18 cellular contexts compared by ENCODE assay signal in the genomic region with DNA sequence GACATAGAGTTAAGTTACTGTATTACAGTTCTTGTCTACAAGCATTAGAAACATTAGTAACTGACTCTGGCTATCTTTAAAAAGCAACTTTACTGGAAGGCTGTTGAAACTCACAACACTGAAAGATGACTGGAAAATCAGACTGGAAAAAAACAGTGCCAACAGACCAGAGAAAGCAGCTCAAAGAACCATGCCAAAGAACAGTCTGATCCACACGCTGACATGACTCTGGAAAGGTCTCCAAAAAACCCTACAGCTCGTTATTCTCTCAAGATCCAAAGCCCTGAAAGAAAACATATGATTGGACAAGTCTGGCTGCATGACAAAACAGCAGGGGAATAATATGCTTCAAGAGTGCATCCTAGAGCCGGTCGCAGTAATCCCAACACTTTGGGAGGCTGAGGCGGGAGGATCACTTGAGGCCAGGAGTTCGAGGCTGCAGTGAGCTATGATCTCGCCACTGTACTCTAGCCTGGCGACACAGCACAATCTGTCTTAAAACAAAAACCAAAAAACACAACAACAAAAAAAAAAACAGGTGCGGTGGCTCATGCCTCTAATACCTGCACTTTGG. TPM values are rescaled to one million over a fixed set of nuclear protein-coding genes. Genes with fewer than 3 reads are reported as not detected.
A peak's percentile ranks its signal among the peaks of the same experiment; 100 is the strongest.
DNase-seq lines count a peak whose midpoint lies in the region; ATAC-seq and TF ChIP-seq lines count a peak whose summit lies in the region.
"Had no signal": no experiment of that assay in that cellular context is flagged by ENCODE, and none has a peak within 500 bp of the region (broad histone marks: within the 10 kb centered on the region; RNA-seq: fewer than 3 reads in every experiment).

No MANE protein-coding gene starts in this region.

- no peak overlapping the region for H3K27ac ChIP-seq in HEK293 (ENCODE audit: extremely low read depth, low read depth, low read length)
- H3K27ac ChIP-seq in gastrocnemius medialis, result peak overlapping the region; percentile 51 to 100 (median 95)
- H3K27ac ChIP-seq: BLaER1 treated with 17β-estradiol and CSF1 and Interleukin-3, amounts not matched to agents 10 nM and 100 nM had no signal

- H3K36me3 Mint-ChIP-seq in activated naive CD8-positive, alpha-beta T cell treated with anti-CD3 and anti-CD28 coated beads, Interleukin-2, amount 50 U/mL, for 24 hours (ENCODE audit: low read depth), result peaks cover 68% of the 10 kb centered on the region

- H3K4me3 Mint-ChIP-seq in activated naive CD8-positive, alpha-beta T cell treated with anti-CD3 and anti-CD28 coated beads, Interleukin-2, amount 50 U/mL, for 24 hours, result no peak overlapping the region
- H3K4me3 Mint-ChIP-seq: activated naive CD8-positive, alpha-beta T cell treated with anti-CD3 and anti-CD28 coated beads, Interleukin-2, amount 10 ng/mL, durations not matched to agents 7 days and 5 days; nephron progenitor cell had no signal

- in situ Hi-C loops in gastrocnemius medialis (cut with MboI; ENCODE audit: low sequenced_read_pairs in 4 of 4), result loop anchor here in 1 of 4 donors (25.0 kb wide), 1 partner anchor 419 kb away; a partner anchor contains a TSS

- no peaks in the 10 kb centered on the region for H3K27me3 Mint-ChIP-seq in activated naive CD8-positive, alpha-beta T cell treated with anti-CD3 and anti-CD28 coated beads, Interleukin-2, amount 50 U/mL, for 24 hours
- H3K27me3 Mint-ChIP-seq: activated naive CD8-positive, alpha-beta T cell treated with anti-CD3 and anti-CD28 coated beads, Interleukin-2, amount 10 ng/mL, durations not matched to agents 7 days and 5 days had no signal

- H3K4me1 ChIP-seq in HEK293 (ENCODE audit: control insufficient read depth, insufficient read depth, low read length), result peaks cover 16% of the 10 kb centered on the region
- peaks cover 54 to 75% of the 10 kb centered on the region in 2 donors for H3K4me1 ChIP-seq in gastrocnemius medialis

- intact Hi-C loops in Right ventricle myocardium superior (cut with DNase I), result no loop called here
- intact Hi-C loops in gastrocnemius medialis (cut with DNase I; ENCODE audit: low total_unique reads), result no loop called here

- H3K9me3 ChIP-seq in HEK293 (ENCODE audit: control insufficient read depth, insufficient read depth, low read depth, low read length), result no peaks in the 10 kb centered on the region
- no peaks in the 10 kb centered on the region for H3K9me3 ChIP-seq in gastrocnemius medialis
- H3K9me3 ChIP-seq: HAP-1, SK-N-SH had no signal

- no peak overlapping the region for H3K4me3 ChIP-seq in HEK293 (ENCODE audit: low read depth, low read length)
- H3K4me3 ChIP-seq in gastrocnemius medialis, result no peak overlapping the region
- H3K4me3 ChIP-seq: BLaER1 treated with 17β-estradiol and CSF1 and Interleukin-3, amounts not matched to agents 10 nM and 100 nM; HAP-1; skin epidermis had no signal

- no peaks in the 10 kb centered on the region for H3K9me3 Mint-ChIP-seq in activated naive CD8-positive, alpha-beta T cell treated with anti-CD3 and anti-CD28 coated beads, Interleukin-2, amount 50 U/mL, for 24 hours
- H3K9me3 Mint-ChIP-seq: activated naive CD8-positive, alpha-beta T cell treated with anti-CD3 and anti-CD28 coated beads, Interleukin-2, amount 10 ng/mL, durations not matched to agents 7 days and 5 days had no signal

- H3K27ac Mint-ChIP-seq in activated naive CD8-positive, alpha-beta T cell treated with anti-CD3 and anti-CD28 coated beads, Interleukin-2, amount 50 U/mL, for 24 hours, result peak overlapping the region; percentile 58
- H3K27ac Mint-ChIP-seq: activated naive CD8-positive, alpha-beta T cell treated with anti-CD3 and anti-CD28 coated beads, Interleukin-2, amount 10 ng/mL, durations not matched to agents 7 days and 5 days; nephron progenitor cell had no signal

- H3K4me1 Mint-ChIP-seq in activated naive CD8-positive, alpha-beta T cell treated with anti-CD3 and anti-CD28 coated beads, Interleukin-2, amount 50 U/mL, for 24 hours, result peaks cover 56% of the 10 kb centered on the region

- TF ChIP-seq CTCF in HEK293 (tag by site-specific recombination; IDR thresholded peaks at IDR 0.05) (no peak), gastrocnemius medialis (IDR thresholded peaks at IDR 0.05 in 4 of 5, conservative IDR thresholded peaks at IDR 0.05 in 1 of 5) (no peak)

- CTCF ChIA-PET in HEK293 (lab: Yijun Ruan, JAX), result interaction anchor here (0.6 to 0.9 kb wide), 3 partner anchors 17 to 64 kb away, joined by 4 to 7 read pairs (median 5); no protein-coding TSS in a partner anchor

- POLR2A ChIA-PET in HEK293 (lab: Yijun Ruan, JAX), result no interaction called here

- ATAC-seq in activated naive CD8-positive, alpha-beta T cell treated with anti-CD3 and anti-CD28 coated beads, Interleukin-2, amount 50 U/mL, for 24 hours, result no peak
- peak; percentile 74 for ATAC-seq in Right ventricle myocardium superior (ENCODE audit: poor library complexity)
- peak; percentile 37 to 71 for ATAC-seq in gastrocnemius medialis
- ATAC-seq: left lobe of liver had no signal

- DNase-seq in activated naive CD8-positive, alpha-beta T cell treated with anti-CD3 and anti-CD28 coated beads, Interleukin-2, amount 50 U/mL, for 24 hours, result no peak
- no peak for DNase-seq in Right ventricle myocardium superior
- no peak for DNase-seq in gastrocnemius medialis
- no peak for DNase-seq in KG1 (lab: John Stamatoyannopoulos, UW)
- DNase-seq in NCI-H82 (lab: John Stamatoyannopoulos, UW), result no peak
- no peak for DNase-seq in hippocampal formation (lab: John Stamatoyannopoulos, UW)
- DNase-seq: activated naive CD8-positive, alpha-beta T cell treated with anti-CD3 and anti-CD28 coated beads, Interleukin-2, amount 10 ng/mL, durations not matched to agents 7 days and 5 days; DMS79 treated with DMSO at 0.1 percent for 48 hours; hypothalamus; NCI-H1417; nephron progenitor cell; SK-N-SH; substantia nigra had no signal

- H3K27me3 ChIP-seq in gastrocnemius medialis, result no peaks in the 10 kb centered on the region
- H3K27me3 ChIP-seq: BLaER1 treated with 17β-estradiol and CSF1 and Interleukin-3, amounts not matched to agents 10 nM and 100 nM had no signal

- no peak for TF ChIP-seq POLR2A in gastrocnemius medialis (IDR thresholded peaks at IDR 0.05)

- H3K36me3 ChIP-seq in HEK293 (ENCODE audit: control insufficient read depth in 2 of 2, insufficient read depth in 1 of 2, low read length in 2 of 2) (peaks cover 59 to 74% of the 10 kb centered on the region in 2 experiments), gastrocnemius medialis (peaks cover 0 to 17% of the 10 kb centered on the region in 2 donors)

TF ChIP-seq in HEK293, 187 proteins besides CTCF, POLR2A, EP300 and RAD21:
- TF ChIP-seq, protein P1, sequence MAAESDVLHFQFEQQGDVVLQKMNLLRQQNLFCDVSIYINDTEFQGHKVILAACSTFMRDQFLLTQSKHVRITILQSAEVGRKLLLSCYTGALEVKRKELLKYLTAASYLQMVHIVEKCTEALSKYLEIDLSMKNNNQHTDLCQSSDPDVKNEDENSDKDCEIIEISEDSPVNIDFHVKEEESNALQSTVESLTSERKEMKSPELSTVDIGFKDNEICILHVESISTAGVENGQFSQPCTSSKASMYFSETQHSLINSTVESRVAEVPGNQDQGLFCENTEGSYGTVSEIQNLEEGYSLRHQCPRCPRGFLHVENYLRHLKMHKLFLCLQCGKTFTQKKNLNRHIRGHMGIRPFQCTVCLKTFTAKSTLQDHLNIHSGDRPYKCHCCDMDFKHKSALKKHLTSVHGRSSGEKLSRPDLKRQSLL (tag by site-specific recombination; IDR thresholded peaks at IDR 0.05), result peak; percentile 43; the same call in 1 of the 2 replicates
- no peak for TF ChIP-seq ZNF146 (tag by site-specific recombination; IDR thresholded peaks at IDR 0.05)
- TF ChIP-seq, protein P2, sequence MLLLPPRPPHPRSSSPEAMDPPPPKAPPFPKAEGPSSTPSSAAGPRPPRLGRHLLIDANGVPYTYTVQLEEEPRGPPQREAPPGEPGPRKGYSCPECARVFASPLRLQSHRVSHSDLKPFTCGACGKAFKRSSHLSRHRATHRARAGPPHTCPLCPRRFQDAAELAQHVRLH (tag by site-specific recombination; IDR thresholded peaks at IDR 0.05), result no peak

RNA-seq across cellular contexts. Expression of a gene that starts 5.6 kb away (rescaled TPM):
- total RNA-seq in Right ventricle myocardium superior (35.9 TPM), gastrocnemius medialis (10 to 100 TPM; 34.9 to 77.8 (median 46.1) TPM)
